Comparison of ENCODE assay signal across 27 cellular contexts in genomic region chr17:78500806-78501205, GRCh38.
"Had no signal": no experiment of that assay in that cellular context is flagged by ENCODE, and none has a peak within 500 bp of the region (broad histone marks: within the 10 kb centered on the region; RNA-seq: fewer than 3 reads in every experiment).

No MANE protein-coding gene starts in this region.

- DNase-seq: dermis blood vessel endothelial cell; effector memory CD4-positive, alpha-beta T cell; foreskin keratinocyte; heart left ventricle; hippocampal formation; left ventricle myocardium superior; lower lobe of right lung; nephron progenitor cell; occipital lobe; retina; stimulated activated CD4-positive, alpha-beta T cell treated with anti-CD3 and anti-CD28 coated beads, Interleukin-2, amount 100 ng/mL, for 24 hours; stimulated activated CD4-positive, alpha-beta T cell treated with anti-CD3 and anti-CD28 coated beads, Interleukin-4, amount 100 ng/mL, for 24 hours; stimulated activated naive CD4-positive, alpha-beta T cell treated with Interleukin-2 at 50 U/mL for 16 hours; stomach; testis; tibial artery had no signal

- FAIRE-seq: endothelial cell of umbilical vein, islet of Langerhans, pancreas, urothelium cell line had no signal

- H3K36me3 ChIP-seq: esophagus muscularis mucosa, gastroesophageal sphincter, heart left ventricle, lower lobe of right lung, pancreas, stomach, tibial artery had no signal

- H3K27me3 ChIP-seq: esophagus muscularis mucosa, foreskin keratinocyte, gastroesophageal sphincter, heart left ventricle, pancreas, stomach, testis had no signal

- ATAC-seq: foreskin keratinocyte; gastroesophageal sphincter; heart left ventricle; left ventricle myocardium superior; lower lobe of right lung; naive thymus-derived CD8-positive, alpha-beta T cell; sciatic nerve; stimulated activated effector memory CD8-positive, alpha-beta T cell treated with anti-CD3 and anti-CD28 coated beads, Interleukin-12 subunit alpha, Interleukin-12 subunit beta, amount 100 ng/mL, for 72 hours had no signal

- H3K27ac ChIP-seq: coronary artery, esophagus muscularis mucosa, foreskin keratinocyte, gastroesophageal sphincter, heart left ventricle, lower lobe of right lung, pancreas, stomach, testis, tibial artery had no signal

- H3K9me3 ChIP-seq: esophagus muscularis mucosa, gastroesophageal sphincter, heart left ventricle, lower lobe of right lung, pancreas, stomach, testis, tibial artery had no signal

- H3K4me3 ChIP-seq: coronary artery, esophagus muscularis mucosa, gastroesophageal sphincter, heart left ventricle, lower lobe of right lung, pancreas, smooth muscle cell, stomach, testis, tibial artery had no signal

- H3K4me2 ChIP-seq: smooth muscle cell had no signal

- H3K4me1 ChIP-seq: foreskin keratinocyte, lower lobe of right lung, testis, tibial artery had no signal
